ENCODE assay signal across 21 cellular contexts in the genomic region with DNA sequence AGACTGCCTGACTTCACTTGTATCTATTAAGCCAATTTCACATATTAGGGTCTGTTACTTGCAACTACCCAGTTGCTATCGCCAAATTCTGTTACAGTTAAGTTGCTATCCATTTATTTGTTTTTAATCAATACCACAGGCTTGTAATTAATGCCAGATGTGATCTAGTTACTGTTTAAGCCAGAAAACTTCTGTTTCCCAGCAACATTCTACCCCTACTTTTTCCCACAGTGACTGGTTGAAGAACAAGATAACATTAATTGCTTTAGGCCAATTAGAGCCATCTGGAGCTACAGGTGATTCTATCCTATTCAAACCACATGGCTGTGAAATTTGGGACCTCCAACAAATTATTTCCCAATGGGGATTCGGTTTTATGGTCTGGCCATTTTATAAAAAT.
"Had no signal": no experiment of that assay in that cellular context is flagged by ENCODE, and none has a peak within 500 bp of the region (broad histone marks: within the 10 kb centered on the region; RNA-seq: fewer than 3 reads in every experiment).

No MANE protein-coding gene starts in this region.

- H3K4me1 Mint-ChIP-seq: nephron had no signal

- H3K36me3 ChIP-seq: right lobe of liver, spleen, suprapubic skin, upper lobe of right lung had no signal

- H3K4me3 ChIP-seq: psoas muscle, right lobe of liver, spleen, suprapubic skin, upper lobe of right lung had no signal

- DNase-seq: activated CD4-positive, alpha-beta memory T cell treated with anti-CD3 and anti-CD28 coated beads for 36 hours; activated gamma-delta T cell treated with Interleukin-2 at 50 U/mL for 16 hours; activated naive CD8-positive, alpha-beta T cell treated with anti-CD3 and anti-CD28 coated beads for 36 hours; activated T-cell treated with anti-CD3 and anti-CD28 coated beads, Interleukin-2, amount 50 U/mL, for 72 hours; cerebellar nuclear complex; effector memory CD8-positive, alpha-beta T cell; head of caudate nucleus; mesenchymal stem cell; occipital lobe; psoas muscle; right lobe of liver; spleen; stimulated activated CD4-positive, alpha-beta T cell treated with anti-CD3 and anti-CD28 coated beads, Interleukin-1b, Interleukin-23, amount 100 ng/mL, for 48 hours; stimulated activated naive CD8-positive, alpha-beta T cell treated with anti-CD3 and anti-CD28 coated beads, Interleukin-15, Interleukin-2, amounts not matched to agents 100 U/mL and 50 U/mL, for 24 hours; T1000; upper lobe of right lung had no signal

- H3K9me3 Mint-ChIP-seq: activated CD4-positive, alpha-beta memory T cell treated with anti-CD3 and anti-CD28 coated beads for 36 hours; activated naive CD8-positive, alpha-beta T cell treated with anti-CD3 and anti-CD28 coated beads for 36 hours; activated T-cell treated with anti-CD3 and anti-CD28 coated beads, Interleukin-2, amount 50 U/mL, for 72 hours; dendritic cell treated with granulocyte-macrophage colony-stimulating factor and Interleukin-4, amounts not matched to agents 40 ng/mL and 50 ng/mL, for 4 days; effector memory CD8-positive, alpha-beta T cell; nephron had no signal

- ATAC-seq: activated T-cell treated with anti-CD3 and anti-CD28 coated beads, Interleukin-2, amount 50 U/mL, for 72 hours; effector memory CD8-positive, alpha-beta T cell; left lobe of liver; psoas muscle; stimulated activated naive CD8-positive, alpha-beta T cell treated with anti-CD3 and anti-CD28 coated beads, Interleukin-15, Interleukin-2, amounts not matched to agents 100 U/mL and 50 U/mL, for 24 hours; upper lobe of right lung had no signal

- H3K27ac Mint-ChIP-seq: activated CD4-positive, alpha-beta memory T cell treated with anti-CD3 and anti-CD28 coated beads for 36 hours; activated naive CD8-positive, alpha-beta T cell treated with anti-CD3 and anti-CD28 coated beads for 36 hours; activated T-cell treated with anti-CD3 and anti-CD28 coated beads, Interleukin-2, amount 50 U/mL, for 72 hours; dendritic cell treated with granulocyte-macrophage colony-stimulating factor and Interleukin-4, amounts not matched to agents 40 ng/mL and 50 ng/mL, for 4 days; effector memory CD8-positive, alpha-beta T cell; nephron had no signal

- H3K27ac ChIP-seq: psoas muscle, right lobe of liver, spleen, suprapubic skin, upper lobe of right lung, VCaP had no signal

- H3K36me3 Mint-ChIP-seq: activated naive CD8-positive, alpha-beta T cell treated with anti-CD3 and anti-CD28 coated beads for 36 hours had no signal

- H3K4me3 Mint-ChIP-seq: activated CD4-positive, alpha-beta memory T cell treated with anti-CD3 and anti-CD28 coated beads for 36 hours; activated naive CD8-positive, alpha-beta T cell treated with anti-CD3 and anti-CD28 coated beads for 36 hours; activated T-cell treated with anti-CD3 and anti-CD28 coated beads, Interleukin-2, amount 50 U/mL, for 72 hours; dendritic cell treated with granulocyte-macrophage colony-stimulating factor and Interleukin-4, amounts not matched to agents 40 ng/mL and 50 ng/mL, for 4 days; effector memory CD8-positive, alpha-beta T cell; nephron had no signal

- H3K27me3 ChIP-seq: right lobe of liver, spleen, suprapubic skin, upper lobe of right lung had no signal
